Comparison of ENCODE assay signal across 8 cellular contexts in genomic region chr19:38851622-38852230, GRCh38. TPM values are rescaled to one million over a fixed set of nuclear protein-coding genes. Genes with fewer than 3 reads are reported as not detected.
DNase-seq lines count a peak whose midpoint lies in the region; TF ChIP-seq lines count a peak whose summit lies in the region.

No MANE protein-coding gene starts in this region.

- peak overlapping the region; percentile 92 for H3K9ac ChIP-seq in mucosa of stomach (ENCODE audit: low read length)

- H3K4me3 ChIP-seq in esophagus (ENCODE audit: low read depth in 1 of 2, low read length in 2 of 2) (peak overlapping the region; percentile 71 to 72), mucosa of stomach (ENCODE audit: low read length) (peak overlapping the region; percentile 77)

- DNase-seq in NCI-H2081 (lab: John Stamatoyannopoulos, UW), result peak; percentile 86 to 89
- no peak for DNase-seq in NCI-H2081 treated with DMSO at 0.1 percent for 48 hours (lab: John Stamatoyannopoulos, UW)
- DNase-seq in OCI-M1 (lab: John Stamatoyannopoulos, UW), result peak; percentile 97
- DNase-seq in activated T-cell treated with anti-CD3 and anti-CD28 coated beads, Interleukin-2, amount 50 U/mL, for 24 hours, result peak; percentile 92
- DNase-seq in stimulated activated CD8-positive, alpha-beta memory T cell treated with anti-CD3 and anti-CD28 coated beads, Interleukin-4, amount 100 ng/mL, for 4 hours (ENCODE audit: low read depth in 2 of 2, low spot score in 1 of 2), result peak; percentile 70 to 81

- H3K4me1 ChIP-seq in esophagus (ENCODE audit: control insufficient read depth in 2 of 2, insufficient read depth in 2 of 2, low read length in 1 of 2) (peaks cover 3 to 7% of the 10 kb centered on the region in 2 donors), mucosa of stomach (ENCODE audit: control insufficient read depth, insufficient read depth, low read length) (peaks cover 28% of the 10 kb centered on the region)

- peak overlapping the region; percentile 98 for H3K4me3 Mint-ChIP-seq in activated T-cell treated with anti-CD3 and anti-CD28 coated beads, Interleukin-2, amount 50 U/mL, for 24 hours

- no peak for TF ChIP-seq EP300 in Ishikawa (IDR thresholded peaks at IDR 0.05; ENCODE audit: borderline replicate concordance)

- peak overlapping the region; percentile 100 for H3K27ac Mint-ChIP-seq in activated T-cell treated with anti-CD3 and anti-CD28 coated beads, Interleukin-2, amount 50 U/mL, for 24 hours

- no peak for TF ChIP-seq RAD21 in Ishikawa (IDR thresholded peaks at IDR 0.05; ENCODE audit: low read depth)

- no peaks in the 10 kb centered on the region for H3K9me3 ChIP-seq in esophagus (ENCODE audit: control insufficient read depth in 2 of 2, insufficient read depth in 1 of 2, low read depth in 1 of 2, low read length in 1 of 2)
- no peaks in the 10 kb centered on the region for H3K9me3 ChIP-seq in mucosa of stomach (ENCODE audit: control insufficient read depth, low read length)

- no peaks in the 10 kb centered on the region for H3K27me3 Mint-ChIP-seq in activated T-cell treated with anti-CD3 and anti-CD28 coated beads, Interleukin-2, amount 50 U/mL, for 24 hours

- H3K27me3 ChIP-seq in esophagus (ENCODE audit: control insufficient read depth in 1 of 2, insufficient read depth in 2 of 2, low read length in 2 of 2) (no peaks in the 10 kb centered on the region), mucosa of stomach (ENCODE audit: control insufficient read depth, insufficient read depth, low read length) (no peaks in the 10 kb centered on the region)

- WGBS in esophagus, 2 donors, result 1% methylated on average over 31 to 58 of the region's 67 CpGs

- H3K9me3 Mint-ChIP-seq in activated T-cell treated with anti-CD3 and anti-CD28 coated beads, Interleukin-2, amount 50 U/mL, for 24 hours, result peaks cover 2% of the 10 kb centered on the region

- H3K27ac ChIP-seq in esophagus (ENCODE audit: low read depth in 2 of 2, low read length in 1 of 2), result peak overlapping the region; percentile 100

- H3K36me3 Mint-ChIP-seq in activated T-cell treated with anti-CD3 and anti-CD28 coated beads, Interleukin-2, amount 50 U/mL, for 24 hours (ENCODE audit: low read depth), result peaks cover 44% of the 10 kb centered on the region

- H3K4me1 Mint-ChIP-seq in activated T-cell treated with anti-CD3 and anti-CD28 coated beads, Interleukin-2, amount 50 U/mL, for 24 hours (ENCODE audit: low read depth), result peaks cover 46% of the 10 kb centered on the region

- H3K36me3 ChIP-seq in esophagus (ENCODE audit: control insufficient read depth in 2 of 2, insufficient read depth in 2 of 2, low read length in 1 of 2) (peaks cover 0 to 8% of the 10 kb centered on the region in 2 donors), mucosa of stomach (ENCODE audit: control insufficient read depth, insufficient read depth, low read length) (peaks cover 11% of the 10 kb centered on the region)

TF ChIP-seq in Ishikawa, 13 proteins besides CTCF, POLR2A, EP300 and RAD21:
- TF ChIP-seq FOXM1 (IDR thresholded peaks at IDR 0.05; ENCODE audit: borderline replicate concordance, low read depth), result no peak
- no peak for TF ChIP-seq NFIC (IDR thresholded peaks at IDR 0.05)
- peak; percentile 94 for TF ChIP-seq USF1 (IDR thresholded peaks at IDR 0.05)
- TF ChIP-seq, protein P1, sequence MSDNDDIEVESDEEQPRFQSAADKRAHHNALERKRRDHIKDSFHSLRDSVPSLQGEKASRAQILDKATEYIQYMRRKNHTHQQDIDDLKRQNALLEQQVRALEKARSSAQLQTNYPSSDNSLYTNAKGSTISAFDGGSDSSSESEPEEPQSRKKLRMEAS (IDR thresholded peaks at IDR 0.05), result peak; percentile 97
- TF ChIP-seq TAF1 (IDR thresholded peaks at IDR 0.05; ENCODE audit: low read depth), result peak; percentile 54; the same call in 1 of the 2 replicates
- peak; percentile 83 for TF ChIP-seq TEAD4 (IDR thresholded peaks at IDR 0.05)
- TF ChIP-seq YY1 (IDR thresholded peaks at IDR 0.05; ENCODE audit: low read depth), result no peak
- TF ChIP-seq ZBTB7A (IDR thresholded peaks at IDR 0.05; ENCODE audit: low read depth), result peak; percentile 75; the same call in 1 of the 2 replicates
- no peak for TF ChIP-seq CEBPB (IDR thresholded peaks at IDR 0.05)
- TF ChIP-seq, protein P2, sequence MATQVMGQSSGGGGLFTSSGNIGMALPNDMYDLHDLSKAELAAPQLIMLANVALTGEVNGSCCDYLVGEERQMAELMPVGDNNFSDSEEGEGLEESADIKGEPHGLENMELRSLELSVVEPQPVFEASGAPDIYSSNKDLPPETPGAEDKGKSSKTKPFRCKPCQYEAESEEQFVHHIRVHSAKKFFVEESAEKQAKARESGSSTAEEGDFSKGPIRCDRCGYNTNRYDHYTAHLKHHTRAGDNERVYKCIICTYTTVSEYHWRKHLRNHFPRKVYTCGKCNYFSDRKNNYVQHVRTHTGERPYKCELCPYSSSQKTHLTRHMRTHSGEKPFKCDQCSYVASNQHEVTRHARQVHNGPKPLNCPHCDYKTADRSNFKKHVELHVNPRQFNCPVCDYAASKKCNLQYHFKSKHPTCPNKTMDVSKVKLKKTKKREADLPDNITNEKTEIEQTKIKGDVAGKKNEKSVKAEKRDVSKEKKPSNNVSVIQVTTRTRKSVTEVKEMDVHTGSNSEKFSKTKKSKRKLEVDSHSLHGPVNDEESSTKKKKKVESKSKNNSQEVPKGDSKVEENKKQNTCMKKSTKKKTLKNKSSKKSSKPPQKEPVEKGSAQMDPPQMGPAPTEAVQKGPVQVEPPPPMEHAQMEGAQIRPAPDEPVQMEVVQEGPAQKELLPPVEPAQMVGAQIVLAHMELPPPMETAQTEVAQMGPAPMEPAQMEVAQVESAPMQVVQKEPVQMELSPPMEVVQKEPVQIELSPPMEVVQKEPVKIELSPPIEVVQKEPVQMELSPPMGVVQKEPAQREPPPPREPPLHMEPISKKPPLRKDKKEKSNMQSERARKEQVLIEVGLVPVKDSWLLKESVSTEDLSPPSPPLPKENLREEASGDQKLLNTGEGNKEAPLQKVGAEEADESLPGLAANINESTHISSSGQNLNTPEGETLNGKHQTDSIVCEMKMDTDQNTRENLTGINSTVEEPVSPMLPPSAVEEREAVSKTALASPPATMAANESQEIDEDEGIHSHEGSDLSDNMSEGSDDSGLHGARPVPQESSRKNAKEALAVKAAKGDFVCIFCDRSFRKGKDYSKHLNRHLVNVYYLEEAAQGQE (IDR thresholded peaks at IDR 0.05; ENCODE audit: low read depth), result no peak
- TF ChIP-seq CREB1 (IDR thresholded peaks at IDR 0.05; ENCODE audit: low read depth), result peak; percentile 57; the same call in 1 of the 2 replicates
- peak; percentile 73 for TF ChIP-seq EGR1 (IDR thresholded peaks at IDR 0.05)
- TF ChIP-seq TCF12 (IDR thresholded peaks at IDR 0.05; ENCODE audit: low read depth), result peak; percentile 45; the same call in 1 of the 2 replicates

RNA-seq across cellular contexts. Expression of gene HNRNPL, which starts 1.9 kb away (rescaled TPM):
- polyA plus RNA-seq in esophagus, result 100 to 1,000 TPM; 134 to 150 TPM

RNA-seq across cellular contexts. Expression of gene ECH1, which starts 20.1 kb away (rescaled TPM):
- 100 to 1,000 TPM; 108 to 215 TPM for polyA plus RNA-seq in esophagus

RNA-seq across cellular contexts. Expression of gene RINL, which starts 26.3 kb away (rescaled TPM):
- 10 to 100 TPM in 1 of 2 donors, 1 to 10 TPM in 1; 8.4 to 20.5 TPM for polyA plus RNA-seq in esophagus

RNA-seq across cellular contexts. Expression of gene LGALS4, which starts 39.0 kb away (rescaled TPM):
- polyA plus RNA-seq in esophagus, result 1 to 10 TPM in 1 of 2 donors, under 1 TPM in 1; 0.66 to 2.3 TPM

RNA-seq across cellular contexts. Expression of gene SIRT2, which starts 47.7 kb away (rescaled TPM):
- polyA plus RNA-seq in esophagus, result 10 to 100 TPM; 29.5 to 36.1 TPM
